ENCODE assay signal across 9 cellular contexts in the genomic region with DNA sequence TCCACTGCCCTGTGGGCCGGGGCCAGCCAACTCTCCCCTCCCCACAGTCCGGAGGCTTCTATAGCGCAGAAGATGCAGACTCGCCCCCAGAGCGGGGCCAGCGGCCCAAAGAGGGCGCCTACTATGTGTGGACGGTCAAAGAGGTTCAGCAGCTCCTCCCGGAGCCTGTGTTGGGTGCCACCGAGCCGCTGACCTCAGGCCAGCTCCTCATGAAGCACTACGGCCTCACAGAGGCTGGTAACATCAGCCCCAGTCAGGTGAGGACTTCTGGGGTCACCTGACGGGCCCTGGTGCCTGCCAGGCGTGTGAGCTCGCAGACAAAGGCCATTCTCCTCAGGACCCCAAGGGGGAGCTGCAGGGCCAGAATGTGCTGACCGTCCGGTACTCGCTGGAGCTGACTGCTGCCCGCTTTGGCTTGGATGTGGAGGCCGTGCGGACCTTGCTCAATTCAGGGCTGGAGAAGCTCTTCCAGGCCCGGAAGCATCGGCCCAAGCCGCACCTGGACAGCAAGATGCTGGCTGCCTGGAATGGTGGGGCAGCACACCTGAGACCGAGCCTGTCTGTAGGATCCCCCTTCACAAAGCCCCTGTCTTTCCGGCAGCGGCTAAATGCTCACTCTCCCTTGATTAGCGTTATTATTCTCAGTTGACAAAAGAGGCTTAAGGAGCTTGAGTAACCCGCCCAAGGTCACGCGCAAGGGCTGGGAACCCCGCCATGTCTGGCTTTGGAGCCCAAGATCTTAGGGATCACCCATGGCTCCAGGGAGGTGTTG. TPM values are rescaled to one million over a fixed set of nuclear protein-coding genes. Genes with fewer than 3 reads are reported as not detected.
DNase-seq lines count a peak whose midpoint lies in the region; ATAC-seq and TF ChIP-seq lines count a peak whose summit lies in the region.
"Had no signal": no experiment of that assay in that cellular context is flagged by ENCODE, and none has a peak within 500 bp of the region (broad histone marks: within the 10 kb centered on the region; RNA-seq: fewer than 3 reads in every experiment).

No MANE protein-coding gene starts in this region.

- H3K36me3 Mint-ChIP-seq in naive thymus-derived CD4-positive, alpha-beta T cell = peaks cover 0 to 2% (median 0%) of the 10 kb centered on the region in 5 donors
- H3K36me3 Mint-ChIP-seq: activated naive CD8-positive, alpha-beta T cell had no signal

- peaks cover 0 to 7% (median 0%) of the 10 kb centered on the region in 5 donors for H3K27me3 Mint-ChIP-seq in naive thymus-derived CD4-positive, alpha-beta T cell
- H3K27me3 Mint-ChIP-seq: activated naive CD8-positive, alpha-beta T cell had no signal

- WGBS in body of pancreas, 2 donors = 38 to 66% methylated on average over 8 to 29 of the region's 32 CpGs
- 75% methylated on average over 23 of the region's 32 CpGs for WGBS in suprapubic skin

- peaks cover 0 to 11% (median 8%) of the 10 kb centered on the region in 7 donors for H3K4me1 Mint-ChIP-seq in naive thymus-derived CD4-positive, alpha-beta T cell

- TF ChIP-seq CTCF in body of pancreas (IDR thresholded peaks at IDR 0.05) = peak; percentile 47 to 86 (median 70)
- peak; percentile 31 to 69 for TF ChIP-seq CTCF in suprapubic skin (IDR thresholded peaks at IDR 0.05)

- H3K36me3 ChIP-seq in body of pancreas (replicated peaks in 1 of 2; ENCODE audit: insufficient read depth in 1 of 2, low read depth in 2 of 2) (peaks cover 0 to 2% of the 10 kb centered on the region in 2 donors), suprapubic skin (peaks cover 30% of the 10 kb centered on the region)
- no peaks in the 10 kb centered on the region for H3K36me3 ChIP-seq in naive thymus-derived CD4-positive, alpha-beta T cell (ENCODE audit: control insufficient read depth in 2 of 3, insufficient read depth in 3 of 3, low read length in 3 of 3)

- peak overlapping the region in 1 of 9 donors; percentile 36 for H3K27ac Mint-ChIP-seq in naive thymus-derived CD4-positive, alpha-beta T cell
- H3K27ac Mint-ChIP-seq: activated naive CD8-positive, alpha-beta T cell had no signal

- H3K9me3 ChIP-seq in body of pancreas = no peaks in the 10 kb centered on the region
- H3K9me3 ChIP-seq in suprapubic skin = no peaks in the 10 kb centered on the region
- H3K9me3 ChIP-seq in naive thymus-derived CD4-positive, alpha-beta T cell (ENCODE audit: control insufficient read depth in 2 of 3, low read length in 3 of 3) = no peaks in the 10 kb centered on the region

- H3K4me3 Mint-ChIP-seq in naive thymus-derived CD4-positive, alpha-beta T cell = no peak overlapping the region
- H3K4me3 Mint-ChIP-seq: activated naive CD8-positive, alpha-beta T cell had no signal

- TF ChIP-seq POLR2A in body of pancreas (IDR thresholded peaks at IDR 0.05) (peak in 1 of 3 donors; percentile 10), suprapubic skin (IDR thresholded peaks at IDR 0.05) (no peak)

- ATAC-seq in body of pancreas (peak; percentile 57), GM18511 (IDR thresholded peaks at IDR 0.05; ENCODE audit: unreplicated experiment) (no peak)
- ATAC-seq in naive thymus-derived CD4-positive, alpha-beta T cell = no peak

- DNase-seq in NCI-H187 (lab: John Stamatoyannopoulos, UW) (peak; percentile 26 to 66), NCI-H187 treated with DMSO at 0.1 percent for 48 hours (lab: John Stamatoyannopoulos, UW) (no peak), NCI-H226 (peak; percentile 51), body of pancreas (peak; percentile 74 to 87 (median 84)), islet precursor cell (peak; percentile 96), suprapubic skin (ENCODE audit: low spot score in 2 of 2) (peak in 1 of 2 donors; percentile 87)
- DNase-seq in naive thymus-derived CD4-positive, alpha-beta T cell = no peak

- no peak overlapping the region for H3K27ac ChIP-seq in body of pancreas
- no peak overlapping the region for H3K27ac ChIP-seq in suprapubic skin
- no peak overlapping the region for H3K27ac ChIP-seq in naive thymus-derived CD4-positive, alpha-beta T cell (ENCODE audit: low read depth, low read length)

- CTCF ChIA-PET in naive thymus-derived CD4-positive, alpha-beta T cell (lab: Charles Lee) = interaction anchor here (1.0 to 1.1 kb wide), 2 partner anchors 75 to 77 kb away, joined by 3 to 4 read pairs; no protein-coding TSS in a partner anchor

- intact Hi-C loops in body of pancreas (cut with DNase I) = loop anchor here (5.0 to 10.0 kb wide), 3 partner anchors 71 to 294 kb away; no protein-coding TSS in a partner anchor
- intact Hi-C loops in naive thymus-derived CD4-positive, alpha-beta T cell (cut with micrococcal nuclease) = no loop called here

- POLR2A ChIA-PET in naive thymus-derived CD4-positive, alpha-beta T cell (lab: Charles Lee) = interaction anchor here (1.3 kb wide), 1 partner anchor 9 kb away, joined by 3 read pairs; a partner anchor contains a TSS

- H3K9me3 Mint-ChIP-seq in naive thymus-derived CD4-positive, alpha-beta T cell = no peaks in the 10 kb centered on the region

- TF ChIP-seq EP300 in suprapubic skin (IDR thresholded peaks at IDR 0.05) = no peak

- H3K27me3 ChIP-seq in body of pancreas (no peaks in the 10 kb centered on the region), suprapubic skin (no peaks in the 10 kb centered on the region)
- no peaks in the 10 kb centered on the region for H3K27me3 ChIP-seq in naive thymus-derived CD4-positive, alpha-beta T cell (ENCODE audit: control insufficient read depth in 2 of 2, insufficient read depth in 2 of 2, low read length in 2 of 2)

- H3K4me3 ChIP-seq in body of pancreas = no peak overlapping the region
- H3K4me3 ChIP-seq in suprapubic skin = no peak overlapping the region
- no peak overlapping the region for H3K4me3 ChIP-seq in naive thymus-derived CD4-positive, alpha-beta T cell (ENCODE audit: low read length)

- H3K4me1 ChIP-seq in body of pancreas = peaks cover 30% of the 10 kb centered on the region
- H3K4me1 ChIP-seq in suprapubic skin = peaks cover 19% of the 10 kb centered on the region
- H3K4me1 ChIP-seq in naive thymus-derived CD4-positive, alpha-beta T cell (ENCODE audit: control insufficient read depth in 2 of 2, insufficient read depth in 2 of 2, low read length in 2 of 2) = peaks cover 4 to 6% of the 10 kb centered on the region in 2 donors

RNA-seq across cellular contexts. Expression of a gene that starts 3.9 kb away (rescaled TPM):
- total RNA-seq in body of pancreas (10 to 100 TPM; 65.6 to 75.2 TPM), suprapubic skin (10 to 100 TPM; 36.5 to 75.4 (median 50.9) TPM)
- total RNA-seq in naive thymus-derived CD4-positive, alpha-beta T cell = 10 to 100 TPM; 14.3 to 19.4 (median 16.4) TPM
- polyA plus RNA-seq in naive thymus-derived CD4-positive, alpha-beta T cell = 1 to 10 TPM; 3.7 to 5.6 TPM

RNA-seq across cellular contexts. Expression of a gene that starts 9.7 kb away (rescaled TPM):
- under 1 TPM; 0.26 to 0.33 TPM for total RNA-seq in body of pancreas
- 1 to 10 TPM; 1.1 to 9.9 (median 2.7) TPM for total RNA-seq in suprapubic skin
- total RNA-seq in naive thymus-derived CD4-positive, alpha-beta T cell = not detected
- not detected for polyA plus RNA-seq in naive thymus-derived CD4-positive, alpha-beta T cell

RNA-seq across cellular contexts. Expression of a gene that starts 18.3 kb away (rescaled TPM):
- total RNA-seq in body of pancreas = 10 to 100 TPM; 11.9 to 20.1 TPM
- 100 to 1,000 TPM in 1 of 4 donors, 10 to 100 TPM in 3; 30.3 to 110 (median 78.5) TPM for total RNA-seq in suprapubic skin
- total RNA-seq in naive thymus-derived CD4-positive, alpha-beta T cell = not detected
- not detected for polyA plus RNA-seq in naive thymus-derived CD4-positive, alpha-beta T cell

RNA-seq across cellular contexts. Expression of a gene that starts 42.6 kb away (rescaled TPM):
- total RNA-seq in body of pancreas (under 1 TPM in 1 of 2 donors, not detected in 1; 0.33 TPM), suprapubic skin (1 to 10 TPM in 2 of 4 donors, under 1 TPM in 2; 0.42 to 4.6 (median 1.3) TPM)
- total RNA-seq in naive thymus-derived CD4-positive, alpha-beta T cell = 1 to 10 TPM in 4 of 5 experiments, under 1 TPM in 1; 0.90 to 9.0 (median 8.6) TPM
- polyA plus RNA-seq in naive thymus-derived CD4-positive, alpha-beta T cell = under 1 TPM in 1 of 2 donors, not detected in 1; 0.59 TPM

Comparison
In these comparisons a context has a peak if more than half of its experiments do, and no peak if none do; other contexts are left out.
1. DNase-seq: peak in NCI-H187 (2 of 2), NCI-H226 (single experiment), body of pancreas (4 of 4) and islet precursor cell (single experiment); none in NCI-H187 treated with DMSO at 0.1 percent for 48 hours (single experiment) and naive thymus-derived CD4-positive, alpha-beta T cell (0 of 9).
2. RNA of a gene that starts 18.3 kb away (total RNA-seq): 30.3 to 110 TPM in suprapubic skin and 11.9 to 20.1 TPM in body of pancreas; not detected in naive thymus-derived CD4-positive, alpha-beta T cell; every median in the first group is over 10 times any median in the second.